In genomic region chr12:117827660-117828059, GRCh38 we compare ENCODE assay signal across 20 cellular contexts.
DNase-seq lines count a peak whose midpoint lies in the region; ATAC-seq, FAIRE-seq and TF ChIP-seq lines count a peak whose summit lies in the region.
"Had no signal": no experiment of that assay in that cellular context is flagged by ENCODE, and none has a peak within 500 bp of the region (broad histone marks: within the 10 kb centered on the region; RNA-seq: fewer than 3 reads in every experiment).

No MANE protein-coding gene starts in this region.

- no peaks in the 10 kb centered on the region; a peak in 1 of 5 replicates for H3K27me3 ChIP-seq in K562 (ENCODE audit: control insufficient read depth in 2 of 2, insufficient read depth in 2 of 2, low read length in 2 of 2)
- H3K27me3 ChIP-seq: BLaER1 treated with 17β-estradiol and CSF1 and Interleukin-3, amounts not matched to agents 10 nM and 100 nM had no signal

- no peaks in the 10 kb centered on the region for H4K20me1 ChIP-seq in K562 (replicated peaks; ENCODE audit: control insufficient read depth, insufficient read depth, low read length)
- H4K20me1 ChIP-seq: BLaER1 treated with 17β-estradiol and CSF1 and Interleukin-3, amounts not matched to agents 10 nM and 100 nM had no signal

- POLR2A ChIA-PET in HEK293 (lab: Yijun Ruan, JAX) (no interaction called here), K562 (lab: Yijun Ruan, JAX) (no interaction called here)

- H3K4me1 ChIP-seq in HEK293 (ENCODE audit: control insufficient read depth, insufficient read depth, low read length) (no peaks in the 10 kb centered on the region), K562 (replicated peaks in 1 of 2; ENCODE audit: control insufficient read depth in 2 of 2, insufficient read depth in 2 of 2, low read length in 2 of 2) (no peaks in the 10 kb centered on the region)
- H3K4me1 ChIP-seq: BLaER1 treated with 17β-estradiol and CSF1 and Interleukin-3, amounts not matched to agents 10 nM and 100 nM; Caco-2 had no signal

- H3K9me3 ChIP-seq in HEK293 (ENCODE audit: control insufficient read depth, insufficient read depth, low read depth, low read length) = no peaks in the 10 kb centered on the region
- H3K9me3 ChIP-seq in K562 (replicated peaks; ENCODE audit: control insufficient read depth, insufficient read depth, low read depth, low read length) = peaks cover 8% of the 10 kb centered on the region; the same call in 1 of the 2 replicates

- no peak for TF ChIP-seq EP300 in K562 (IDR thresholded peaks at IDR 0.05; ENCODE audit: low read length)

- no peaks in the 10 kb centered on the region for H3K9me1 ChIP-seq in K562 (ENCODE audit: control insufficient read depth, insufficient read depth, low read length)

- 0% methylated on average over 2 of the region's 2 CpGs for WGBS in K562 (ENCODE audit: insufficient coverage, low coverage, missing lambda C conversion rate)

- FAIRE-seq in K562 (lab: Jason Lieb, UNC) = no peak
- FAIRE-seq: A204.1, D721Med, G401.6, GM12891, GM19239 had no signal

- DNase-seq in K562 (ENCODE audit: extremely low read depth in 1 of 4, low spot score in 3 of 4) = no peak
- DNase-seq in iPS-NIHi7 (ENCODE audit: extremely low spot score) = no peak
- DNase-seq: 8988T; AML-193; Caco-2; Calu3; CD4-positive, alpha-beta T cell; CD8-positive, alpha-beta T cell; DMS79 treated with DMSO at 0.1 percent for 48 hours; GF-D8 had no signal

- H3K9ac ChIP-seq in K562 (ENCODE audit: insufficient read depth in 1 of 2, low read depth in 2 of 2, low read length in 2 of 2) = no peak overlapping the region
- H3K9ac ChIP-seq: BLaER1 treated with 17β-estradiol and CSF1 and Interleukin-3, amounts not matched to agents 10 nM and 100 nM had no signal

- TF ChIP-seq CTCF in HEK293 (tag by site-specific recombination; IDR thresholded peaks at IDR 0.05) (no peak), K562 (IDR thresholded peaks at IDR 0.05 in 2 of 3, conservative IDR thresholded peaks at IDR 0.05 in 1 of 3; ENCODE audit: insufficient read depth in 2 of 3, low read depth in 1 of 3, low read length in 3 of 3) (no peak)

- H3K36me3 ChIP-seq in HEK293 (ENCODE audit: control insufficient read depth in 2 of 2, insufficient read depth in 1 of 2, low read length in 2 of 2) (no peaks in the 10 kb centered on the region), K562 (ENCODE audit: control insufficient read depth, insufficient read depth, low read length) (no peaks in the 10 kb centered on the region)

- no peak overlapping the region for H2AFZ ChIP-seq in K562 (ENCODE audit: low read depth, low read length)

- no peak for TF ChIP-seq RAD21 in K562 (CRISPR knock-in tag; conservative IDR thresholded peaks at IDR 0.05 in 1 of 2, IDR thresholded peaks at IDR 0.05 in 1 of 2)

- no peak for TF ChIP-seq POLR2A in K562 (conservative IDR thresholded peaks at IDR 0.05)

- no peaks in the 10 kb centered on the region for H3K79me2 ChIP-seq in K562 (ENCODE audit: control insufficient read depth, insufficient read depth, low read length)

- intact Hi-C loops in K562 (cut with micrococcal nuclease) = no loop called here

- BruUV-seq in K562 (replicated peaks; lab: Mats Ljungman, UMichigan) = no TSS peak

- CTCF ChIA-PET in HEK293 (lab: Yijun Ruan, JAX) (interaction anchor here (1.0 to 1.8 kb wide), 5 partner anchors 10 to 615 kb away, joined by 3 to 11 read pairs (median 4); no protein-coding TSS in a partner anchor), K562 (lab: Yijun Ruan, JAX; ENCODE audit: low intra/inter-chr PET ratio) (no interaction called here)

- H3K27ac ChIP-seq in HEK293 (ENCODE audit: extremely low read depth, low read depth, low read length) (no peak overlapping the region), K562 (ENCODE audit: extremely low read depth, low read depth, low read length) (no peak overlapping the region)
- H3K27ac ChIP-seq: BLaER1 treated with 17β-estradiol and CSF1 and Interleukin-3, amounts not matched to agents 10 nM and 100 nM; C4-2B had no signal

- in situ Hi-C loops in K562 (cut with MboI) = no loop called here

- H3K4me3 ChIP-seq in HEK293 (ENCODE audit: low read depth, low read length) (no peak overlapping the region), K562 (no peak overlapping the region)
- H3K4me3 ChIP-seq: BLaER1 treated with 17β-estradiol and CSF1 and Interleukin-3, amounts not matched to agents 10 nM and 100 nM had no signal

- ATAC-seq in K562 (no peak), HG02884 (IDR thresholded peaks at IDR 0.05; ENCODE audit: unreplicated experiment) (no peak), GM19397 (IDR thresholded peaks at IDR 0.05; ENCODE audit: unreplicated experiment) (no peak)
- ATAC-seq: CD8-positive, alpha-beta T cell had no signal

- no peak overlapping the region for H3K4me2 ChIP-seq in K562 (ENCODE audit: insufficient read depth, low read length)
- H3K4me2 ChIP-seq: BLaER1 treated with 17β-estradiol and CSF1 and Interleukin-3, amounts not matched to agents 10 nM and 100 nM had no signal

TF ChIP-seq in HEK293, 187 proteins besides CTCF, POLR2A, EP300 and RAD21:
- TF ChIP-seq ZNF768 (tag by site-specific recombination; IDR thresholded peaks at IDR 0.05) (peak; percentile 29; the same call in 1 of the 2 replicates), REPIN1 (tag by site-specific recombination; IDR thresholded peaks at IDR 0.05; ENCODE audit: low read depth) (no peak)
TF ChIP-seq in HEK293: peak in this region for 1.

TF ChIP-seq in K562, 482 proteins besides CTCF, POLR2A, EP300 and RAD21 (continues in another document):
- no peak for TF ChIP-seq PHTF2 (CRISPR knock-in tag; IDR thresholded peaks at IDR 0.05)
- TF ChIP-seq CHD4 (IDR thresholded peaks at IDR 0.05; ENCODE audit: insufficient read depth, insufficient replicate concordance, low read depth, low read length, poor library complexity, severe bottlenecking) = no peak
- no peak for TF ChIP-seq ZNF24 (IDR thresholded peaks at IDR 0.05)
- TF ChIP-seq ZFP36 (IDR thresholded peaks at IDR 0.05; ENCODE audit: low read depth, low read length, partially characterized antibody) = peak; percentile 54
- no peak for TF ChIP-seq ZNF586 (CRISPR knock-in tag; conservative IDR thresholded peaks at IDR 0.05)
- TF ChIP-seq RHOXF2B (CRISPR knock-in tag; conservative IDR thresholded peaks at IDR 0.05) = no peak
- no peak for TF ChIP-seq THRB (CRISPR knock-in tag; conservative IDR thresholded peaks at IDR 0.05)
- no peak for TF ChIP-seq ZNF174 (CRISPR knock-in tag; IDR thresholded peaks at IDR 0.05)
- no peak for TF ChIP-seq E2F1 (CRISPR knock-in tag; IDR thresholded peaks at IDR 0.05)
- no peak for TF ChIP-seq MCM5 (IDR thresholded peaks at IDR 0.05; ENCODE audit: low read depth)
- no peak for TF ChIP-seq HBP1 (CRISPR knock-in tag; IDR thresholded peaks at IDR 0.05)
- TF ChIP-seq ZMIZ1 (IDR thresholded peaks at IDR 0.05; ENCODE audit: low read depth in 2 of 2, low read length in 2 of 2) = no peak
